9 cellular contexts compared by ENCODE assay signal in the genomic region with DNA sequence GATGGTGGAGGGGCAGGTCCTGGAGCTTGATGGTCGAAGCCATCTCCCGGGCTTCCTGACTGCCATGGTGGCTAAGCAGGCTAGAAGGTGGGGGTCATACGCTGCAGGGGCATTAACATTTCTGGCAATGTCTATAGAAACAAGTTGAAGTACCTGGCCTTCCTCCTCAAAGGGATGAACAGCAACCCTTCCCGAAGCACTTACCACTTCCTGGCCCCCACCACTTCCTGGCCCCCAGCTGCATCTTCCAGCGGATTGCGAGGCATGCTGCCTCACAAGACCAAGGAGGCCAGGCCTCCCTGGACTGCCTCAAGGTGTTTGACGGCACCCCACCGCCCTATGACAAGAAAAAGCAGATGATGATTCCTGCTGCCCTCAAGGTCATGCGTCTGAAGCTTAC.
"Had no signal": no experiment of that assay in that cellular context is flagged by ENCODE, and none has a peak within 500 bp of the region (broad histone marks: within the 10 kb centered on the region; RNA-seq: fewer than 3 reads in every experiment).

No MANE protein-coding gene starts in this region.

- H3K4me3 ChIP-seq: GM23338, K562 had no signal

- H3K27ac Mint-ChIP-seq: GM23338, H9, IgD-negative memory B cell had no signal

- H3K4me3 Mint-ChIP-seq: GM23338, H9, IgD-negative memory B cell had no signal

- H3K27ac ChIP-seq: HL-60 had no signal

- H3K36me3 Mint-ChIP-seq: IgD-negative memory B cell had no signal

- FAIRE-seq: H1, H54, K562 had no signal

- H3K4me1 Mint-ChIP-seq: GM23338, IgD-negative memory B cell had no signal

- H3K9me3 Mint-ChIP-seq: IgD-negative memory B cell had no signal

- H3K4me2 ChIP-seq: GM23338 had no signal

- ATAC-seq: GM23338, K562 had no signal

- H2AFZ ChIP-seq: GM23338 had no signal

- DNase-seq: H9, HCEC 1CT, KG1 had no signal
